ENCODE assay signal across 8 cellular contexts in genomic region chr11:102346748-102347525, GRCh38. TPM values are rescaled to one million over a fixed set of nuclear protein-coding genes. Genes with fewer than 3 reads are reported as not detected.
DNase-seq lines count a peak whose midpoint lies in the region; ATAC-seq and TF ChIP-seq lines count a peak whose summit lies in the region.

Gene BIRC2, plus strand, starts transcription at chr11:102347214. Its CDS starts 2,641 bp downstream, at chr11:102349855.

- H3K9ac ChIP-seq in liver (ENCODE audit: low read depth in 1 of 2, low read length in 2 of 2): peak within 1 kb of the TSS; percentile 86 to 94

- H3K27ac ChIP-seq in liver (ENCODE audit: low read depth in 1 of 2, low read length in 2 of 2): peak within 1 kb of the TSS; percentile 92 to 96

- peak; percentile 66 for TF ChIP-seq CTCF in liver (IDR thresholded peaks at IDR 0.05; ENCODE audit: low read depth, low read length, missing input control)

- peak; percentile 86 for ATAC-seq in HG03460 (IDR thresholded peaks at IDR 0.05; ENCODE audit: unreplicated experiment)

- H3K4me3 ChIP-seq in liver (ENCODE audit: low read depth in 1 of 3, low read length in 3 of 3): peak within 1 kb of the TSS; percentile 76 to 96 (median 94)

- peaks cover 0 to 9% (median 3%) of the 10 kb centered on the region in 4 donors for H3K36me3 ChIP-seq in liver (ENCODE audit: control insufficient read depth in 4 of 4, insufficient read depth in 3 of 4, low read depth in 1 of 4, low read length in 3 of 4)

- peaks cover 3 to 25% (median 4%) of the 10 kb centered on the region in 4 donors for H3K4me1 ChIP-seq in liver (ENCODE audit: control insufficient read depth in 4 of 4, insufficient read depth in 4 of 4, low read length in 3 of 4)

- peak; percentile 21 to 47 for TF ChIP-seq RAD21 in liver (IDR thresholded peaks at IDR 0.05)

- H3K9me3 ChIP-seq in liver (ENCODE audit: control insufficient read depth in 4 of 4, low read length in 3 of 4): no peaks in the 10 kb centered on the region

- no peaks in the 10 kb centered on the region for H3K27me3 ChIP-seq in liver (ENCODE audit: control insufficient read depth in 4 of 4, insufficient read depth in 4 of 4, low read length in 3 of 4)

- WGBS in liver: under 1% methylated on average over 84 of the region's 84 CpGs

- DNase-seq in C1 segment of cervical spinal cord (lab: John Stamatoyannopoulos, UW): peak; percentile 37 to 96 (median 89)
- peak; percentile 28 for DNase-seq in GM19240 (ENCODE audit: insufficient read length, low spot score)
- DNase-seq in NCI-H748 (lab: John Stamatoyannopoulos, UW; ENCODE audit: unreplicated experiment): peak; percentile 91
- DNase-seq in activated CD4-positive, alpha-beta T cell treated with anti-CD3 and anti-CD28 coated beads, Interleukin-2, amount 50 U/mL, for 24 hours (ENCODE audit: low read depth in 1 of 2, low spot score in 1 of 2): peak; percentile 90
- peak; percentile 95 for DNase-seq in dermis blood vessel endothelial cell
- peak; percentile 91 to 98 for DNase-seq in stimulated activated CD4-positive, alpha-beta T cell treated with anti-CD3 and anti-CD28 coated beads, Interleukin-4, amount 100 ng/mL, for 4 hours

TF ChIP-seq in liver, 16 proteins besides CTCF, POLR2A, EP300 and RAD21:
- peak; percentile 74 for TF ChIP-seq YY1 (IDR thresholded peaks at IDR 0.05)
- no peak for TF ChIP-seq FOXA1 (IDR thresholded peaks at IDR 0.05)
- TF ChIP-seq ATF3 (IDR thresholded peaks at IDR 0.05): peak; percentile 28
- no peak for TF ChIP-seq ZBTB33 (IDR thresholded peaks at IDR 0.05)
- TF ChIP-seq TAF1 (conservative IDR thresholded peaks at IDR 0.05): peak; percentile 43
- TF ChIP-seq MAX (IDR thresholded peaks at IDR 0.05): no peak
- peak in 1 of 2 donors; percentile 80 for TF ChIP-seq GABPA (IDR thresholded peaks at IDR 0.05 in 1 of 2, conservative IDR thresholded peaks at IDR 0.05 in 1 of 2)
- peak in 1 of 2 donors; percentile 29 for TF ChIP-seq JUND (IDR thresholded peaks at IDR 0.05)
- no peak for TF ChIP-seq HNF4G (IDR thresholded peaks at IDR 0.05)
- TF ChIP-seq RXRA (IDR thresholded peaks at IDR 0.05): peak; percentile 23 to 55
- peak in 1 of 2 donors; percentile 28 for TF ChIP-seq EGR1 (IDR thresholded peaks at IDR 0.05; ENCODE audit: low read depth in 2 of 2)
- peak; percentile 84 for TF ChIP-seq NR2F2 (IDR thresholded peaks at IDR 0.05)
- TF ChIP-seq FOXA2 (IDR thresholded peaks at IDR 0.05): no peak
- peak; percentile 43 for TF ChIP-seq SP1 (IDR thresholded peaks at IDR 0.05)
- peak in 1 of 2 donors; percentile 3 for TF ChIP-seq HNF4A (conservative IDR thresholded peaks at IDR 0.05)
- TF ChIP-seq REST (IDR thresholded peaks at IDR 0.05): peak; percentile 83

RNA-seq across cellular contexts. Expression of gene BIRC2, which starts in this region (rescaled TPM):
- total RNA-seq in dermis blood vessel endothelial cell (57.8 and 70.1 TPM in 2 replicates), liver (10 to 100 TPM; 33.0 to 46.7 TPM)
- polyA plus RNA-seq in liver: 10 to 100 TPM; 14.1 to 25.9 TPM

Comparison
In these comparisons a context has a peak if more than half of its experiments do, and no peak if none do; other contexts are left out.
1. Peak in every context shown above with its lines: DNase-seq, ATAC-seq, H3K4me3 ChIP-seq and H3K27ac ChIP-seq.
2. DNase-seq: peak in every context shown above with its lines; median percentile 95 in dermis blood vessel endothelial cell; 94 in stimulated activated CD4-positive, alpha-beta T cell treated with anti-CD3 and anti-CD28 coated beads, Interleukin-4, amount 100 ng/mL, for 4 hours; 91 in NCI-H748; 90 in activated CD4-positive, alpha-beta T cell treated with anti-CD3 and anti-CD28 coated beads, Interleukin-2, amount 50 U/mL, for 24 hours; 89 in C1 segment of cervical spinal cord; 28 in GM19240.